18 cellular contexts compared by ENCODE assay signal in the genomic region with DNA sequence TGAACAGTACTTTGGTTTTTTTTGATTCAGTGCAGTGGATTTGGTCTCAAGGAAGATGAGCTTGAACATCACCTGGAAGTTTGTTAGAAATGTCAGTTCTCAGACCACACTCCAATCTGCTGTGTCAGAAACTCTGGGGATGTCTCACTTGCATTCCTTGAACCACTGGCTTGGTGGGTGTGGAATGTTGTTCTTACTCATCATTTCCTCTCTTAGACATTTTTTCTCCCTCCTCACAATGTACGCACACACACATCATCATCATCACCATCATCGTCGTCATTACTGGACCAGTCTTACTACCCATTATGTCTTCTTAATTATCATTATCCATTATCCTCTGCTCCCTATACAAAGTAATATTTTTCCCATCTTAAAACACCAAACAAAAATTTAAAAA.
DNase-seq lines count a peak whose midpoint lies in the region; ATAC-seq and TF ChIP-seq lines count a peak whose summit lies in the region.
"Had no signal": no experiment of that assay in that cellular context is flagged by ENCODE, and none has a peak within 500 bp of the region (broad histone marks: within the 10 kb centered on the region; RNA-seq: fewer than 3 reads in every experiment).

No MANE protein-coding gene starts in this region.

- no peak for ATAC-seq in GM21737 (IDR thresholded peaks at IDR 0.05; ENCODE audit: unreplicated experiment)
- no peak for ATAC-seq in left cardiac atrium
- ATAC-seq: A549, HCT116, Right ventricle myocardium inferior, upper lobe of right lung had no signal

- no peak overlapping the region for H3K9ac ChIP-seq in adipocyte (ENCODE audit: low read length)

- TF ChIP-seq CTCF in HFF-Myc (IDR thresholded peaks at IDR 0.05; ENCODE audit: low read depth, low read length, missing control alignments), result no peak

- no peaks in the 10 kb centered on the region for H3K36me3 ChIP-seq in adipocyte (ENCODE audit: control insufficient read depth, insufficient read depth, low read length, severe bottlenecking)
- H3K36me3 ChIP-seq: upper lobe of right lung had no signal

- H3K4me1 ChIP-seq in adipocyte (ENCODE audit: control insufficient read depth, insufficient read depth, low read length), result peaks cover 10% of the 10 kb centered on the region
- H3K4me1 ChIP-seq: A549, upper lobe of right lung had no signal

- DNase-seq in 8988T (peak; percentile 16), HFF-Myc (ENCODE audit: extremely low read depth, low read depth) (peak; percentile 79), adipocyte (ENCODE audit: low read depth) (peak; percentile 71), fibroblast of the conjunctiva (ENCODE audit: low read depth) (peak; percentile 62), left cardiac atrium (no peak), NCI-H2107 treated with DMSO at 0.1 percent for 48 hours (lab: John Stamatoyannopoulos, UW; ENCODE audit: unreplicated experiment) (no peak), NCI-H526 treated with DMSO at 0.1 percent for 48 hours (lab: John Stamatoyannopoulos, UW) (no peak)
- DNase-seq: DMS153; NCI-H1105 treated with DMSO at 0.1 percent for 48 hours; NCI-H524 treated with DMSO at 0.1 percent for 48 hours; nucleus accumbens; stimulated activated CD4-positive, alpha-beta T cell treated with anti-CD3 and anti-CD28 coated beads, Interleukin-15, amount 100 ng/mL, for 24 hours; stimulated activated CD8-positive, alpha-beta memory T cell treated with anti-CD3 and anti-CD28 coated beads, Interleukin-4, amount 100 ng/mL, for 48 hours; upper lobe of right lung had no signal

- H3K27me3 ChIP-seq in adipocyte (replicated peaks; ENCODE audit: control insufficient read depth, insufficient read depth, low read length), result no peaks in the 10 kb centered on the region
- H3K27me3 ChIP-seq: upper lobe of right lung had no signal

- H3K4me3 ChIP-seq in HFF-Myc (replicated peaks; ENCODE audit: low read depth, low read length), result no peak overlapping the region
- no peak overlapping the region for H3K4me3 ChIP-seq in adipocyte (ENCODE audit: low read length)
- H3K4me3 ChIP-seq: A549, upper lobe of right lung had no signal

- H3K9me3 ChIP-seq in adipocyte (ENCODE audit: control insufficient read depth, low read length), result no peaks in the 10 kb centered on the region
- H3K9me3 ChIP-seq: A549, upper lobe of right lung had no signal

- intact Hi-C loops in left cardiac atrium (cut with DNase I), result no loop called here

Comparison
In these comparisons a context has a peak if more than half of its experiments do, and no peak if none do; other contexts are left out.
1. DNase-seq: peak in 8988T (single experiment), HFF-Myc (single experiment), adipocyte (single experiment) and fibroblast of the conjunctiva (single experiment); none in left cardiac atrium (single experiment), NCI-H2107 treated with DMSO at 0.1 percent for 48 hours (single experiment) and NCI-H526 treated with DMSO at 0.1 percent for 48 hours (single experiment).